Comparison of ENCODE assay signal across 27 cellular contexts in the genomic region with DNA sequence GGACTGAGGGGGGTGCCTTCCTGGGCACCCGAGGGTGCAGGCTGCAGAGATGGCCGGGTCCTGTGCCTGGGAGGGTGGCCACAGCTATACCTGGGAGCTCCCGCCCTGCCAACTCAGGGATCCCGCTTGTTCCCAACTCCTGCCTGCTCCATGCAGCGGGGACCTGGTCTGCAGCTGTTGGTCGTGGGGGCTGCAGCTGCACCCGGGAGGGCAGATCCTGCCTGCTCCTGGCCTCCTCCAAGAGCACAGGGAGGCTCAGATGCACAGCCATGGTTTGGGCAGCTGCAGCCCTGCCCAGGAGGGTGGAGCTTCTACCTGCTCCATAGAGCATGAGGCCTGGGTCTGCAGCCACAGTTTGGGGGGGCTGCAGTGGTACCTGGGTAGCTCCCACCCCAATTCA. TPM values are rescaled to one million over a fixed set of nuclear protein-coding genes. Genes with fewer than 3 reads are reported as not detected.
"Had no signal": no experiment of that assay in that cellular context is flagged by ENCODE, and none has a peak within 500 bp of the region (broad histone marks: within the 10 kb centered on the region; RNA-seq: fewer than 3 reads in every experiment).

No MANE protein-coding gene starts in this region.

- H3K36me3 Mint-ChIP-seq: naive thymus-derived CD8-positive, alpha-beta T cell had no signal

- H3K4me1 ChIP-seq: esophagus squamous epithelium, heart right ventricle, lower lobe of right lung, pancreas, right atrium auricular region, tibial nerve, vagina had no signal

- H3K27ac Mint-ChIP-seq: effector memory CD8-positive, alpha-beta T cell; naive thymus-derived CD8-positive, alpha-beta T cell; progenitor cell of endocrine pancreas had no signal

- H3K36me3 ChIP-seq: esophagus squamous epithelium, heart right ventricle, lower lobe of right lung, pancreas, right atrium auricular region, thoracic aorta, tibial nerve, vagina had no signal

- H3K27me3 Mint-ChIP-seq: naive thymus-derived CD8-positive, alpha-beta T cell; progenitor cell of endocrine pancreas had no signal

- DNase-seq: cerebellar nuclear complex; cortex of kidney; effector memory CD8-positive, alpha-beta T cell; erythroblast; esophagus squamous epithelium; glutamatergic neuron; heart right ventricle; hippocampal formation; kidney glomerular epithelial cell; left colon; left ventricle myocardium superior; lower lobe of right lung; naive thymus-derived CD8-positive, alpha-beta T cell; nucleus accumbens; stimulated activated CD4-positive, alpha-beta T cell treated with anti-CD3 and anti-CD28 coated beads, Interleukin-12 subunit alpha, Interleukin-12 subunit beta, amount 100 ng/mL, for 4 hours; stimulated activated CD4-positive, alpha-beta T cell treated with anti-CD3 and anti-CD28 coated beads, Interleukin-1b, Interleukin-23, amount 100 ng/mL, for 48 hours; stimulated activated CD4-positive, alpha-beta T cell treated with anti-CD3 and anti-CD28 coated beads, Interleukin-4, amount 100 ng/mL, for 1 hour; stimulated activated CD8-positive, alpha-beta memory T cell treated with anti-CD3 and anti-CD28 coated beads, Interleukin-4, amount 100 ng/mL, for 48 hours; stimulated activated naive CD4-positive, alpha-beta T cell treated with Interleukin-2 at 50 U/mL for 16 hours had no signal

- H3K27me3 ChIP-seq: esophagus squamous epithelium, heart right ventricle, pancreas, right atrium auricular region, tibial nerve, vagina had no signal

- H3K27ac ChIP-seq: esophagus squamous epithelium, heart right ventricle, lower lobe of right lung, pancreas, right atrium auricular region, thoracic aorta, tibial nerve, vagina had no signal

- H3K4me1 Mint-ChIP-seq: neural crest cell had no signal

- H3K4me3 ChIP-seq: esophagus squamous epithelium, heart right ventricle, lower lobe of right lung, pancreas, right atrium auricular region, smooth muscle cell, thoracic aorta, tibial nerve, vagina had no signal

- ATAC-seq: effector memory CD8-positive, alpha-beta T cell; heart right ventricle; left colon; left ventricle myocardium superior; naive thymus-derived CD8-positive, alpha-beta T cell; pancreas had no signal

- H3K9me3 Mint-ChIP-seq: effector memory CD8-positive, alpha-beta T cell; naive thymus-derived CD8-positive, alpha-beta T cell had no signal

- H3K4me3 Mint-ChIP-seq: effector memory CD8-positive, alpha-beta T cell; naive thymus-derived CD8-positive, alpha-beta T cell; neural crest cell had no signal

- H3K9me3 ChIP-seq: esophagus squamous epithelium, heart right ventricle, lower lobe of right lung, pancreas, right atrium auricular region, thoracic aorta, tibial nerve, vagina had no signal

RNA-seq across cellular contexts. Expression of a gene that starts 49.0 kb away (rescaled TPM):
- total RNA-seq: progenitor cell of endocrine pancreas had no signal
